In the genomic region with DNA sequence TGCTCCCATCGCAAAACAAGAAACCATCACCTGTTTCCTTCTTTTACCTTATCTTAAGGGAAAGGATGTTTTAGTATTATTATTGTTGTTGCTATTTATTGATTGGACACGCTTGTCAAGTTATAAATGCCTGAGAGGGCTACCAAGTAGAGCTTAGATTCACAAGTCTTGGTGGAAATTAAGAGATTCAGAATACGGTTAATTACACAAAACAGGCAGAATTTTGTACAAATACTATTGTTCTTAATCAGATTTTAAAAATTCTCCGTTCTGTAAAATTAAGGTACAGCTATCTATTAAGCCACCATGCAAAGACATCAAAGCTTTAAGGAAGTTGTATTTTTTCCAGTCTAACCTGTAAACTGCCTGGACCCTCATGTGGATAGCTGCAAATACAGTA, we compare ENCODE assay signal across 11 cellular contexts. TPM values are rescaled to one million over a fixed set of nuclear protein-coding genes. Genes with fewer than 3 reads are reported as not detected.
A peak's percentile ranks its signal among the peaks of the same experiment; 100 is the strongest.
DNase-seq lines count a peak whose midpoint lies in the region; ATAC-seq, FAIRE-seq and TF ChIP-seq lines count a peak whose summit lies in the region.
"Had no signal": no experiment of that assay in that cellular context is flagged by ENCODE, and none has a peak within 500 bp of the region (broad histone marks: within the 10 kb centered on the region; RNA-seq: fewer than 3 reads in every experiment).

No MANE protein-coding gene starts in this region.

- FAIRE-seq in A549 (lab: Jason Lieb, UNC): no peak
- FAIRE-seq: islet of Langerhans had no signal

- CTCF ChIA-PET in A549 (lab: Yijun Ruan, JAX): interaction anchor here (0.6 kb wide), 1 partner anchor 865 kb away, joined by 3 read pairs; no protein-coding TSS in a partner anchor

- TF ChIP-seq RAD21 in A549 (conservative IDR thresholded peaks at IDR 0.05 in 1 of 2, IDR thresholded peaks at IDR 0.05 in 1 of 2): no peak

- no peak overlapping the region for H2AFZ ChIP-seq in GM23338

- H4K20me1 ChIP-seq in GM23338 (replicated peaks; ENCODE audit: insufficient read depth): peaks cover 7% of the 10 kb centered on the region; the same call in 1 of the 2 replicates

- H3K4me3 Mint-ChIP-seq in GM23338 (peak overlapping the region; percentile 77), brain (peak overlapping the region; percentile 83 to 92 (median 88)), nephron (peak overlapping the region; percentile 89 to 94 (median 90))
- H3K4me3 Mint-ChIP-seq: activated CD4-positive, alpha-beta T cell treated with anti-CD3 and anti-CD28 coated beads, Interleukin-2, amount 10 ng/mL, durations not matched to agents 7 days and 5 days had no signal

- H3K36me3 Mint-ChIP-seq in GM23338 (ENCODE audit: low read depth): no peaks in the 10 kb centered on the region
- H3K36me3 Mint-ChIP-seq in brain: no peaks in the 10 kb centered on the region
- H3K36me3 Mint-ChIP-seq in nephron (ENCODE audit: low read depth): no peaks in the 10 kb centered on the region

- H3K9me3 Mint-ChIP-seq in GM23338 (no peaks in the 10 kb centered on the region), brain (peaks cover 0 to 7% (median 0%) of the 10 kb centered on the region in 5 experiments), nephron (no peaks in the 10 kb centered on the region)
- H3K9me3 Mint-ChIP-seq: activated CD4-positive, alpha-beta T cell treated with anti-CD3 and anti-CD28 coated beads, Interleukin-2, amount 10 ng/mL, durations not matched to agents 7 days and 5 days had no signal

- H3K27me3 Mint-ChIP-seq in GM23338 (ENCODE audit: insufficient read depth, low read depth, poor library complexity): peaks cover 22% of the 10 kb centered on the region
- peaks cover 35% of the 10 kb centered on the region for H3K27me3 Mint-ChIP-seq in brain
- H3K27me3 Mint-ChIP-seq in nephron (ENCODE audit: low read depth): no peaks in the 10 kb centered on the region

- no peak for TF ChIP-seq EP300 in A549 (IDR thresholded peaks at IDR 0.05)

- H3F3A ChIP-seq in GM23338 (replicated peaks; ENCODE audit: low read depth): peaks cover 8% of the 10 kb centered on the region; the same call in 1 of the 2 replicates

- H3K9me2 ChIP-seq in GM23338 (ENCODE audit: insufficient read depth): no peaks in the 10 kb centered on the region

- H3K27ac ChIP-seq in A549 (no peak overlapping the region), GM23338 (ENCODE audit: low read depth) (no peak overlapping the region)

- POLR2A ChIA-PET in A549 (lab: Yijun Ruan, JAX): no interaction called here

- TF ChIP-seq CTCF in A549 (IDR thresholded peaks at IDR 0.05): no peak
- no peak for TF ChIP-seq CTCF in GM23338 (conservative IDR thresholded peaks at IDR 0.05; ENCODE audit: low read depth in 2 of 2)
- no peak for TF ChIP-seq CTCF in brain (conservative IDR thresholded peaks at IDR 0.05)
- TF ChIP-seq CTCF in nephron (IDR thresholded peaks at IDR 0.05; ENCODE audit: unreplicated experiment in 3 of 3): no peak

- no peak overlapping the region for H3K4me3 ChIP-seq in A549
- H3K4me3 ChIP-seq in GM23338: peak overlapping the region; percentile 62

- peaks cover 45% of the 10 kb centered on the region for H3K27me3 ChIP-seq in GM23338 (ENCODE audit: insufficient read depth)

- H3K4me1 Mint-ChIP-seq in GM23338 (peaks cover 10% of the 10 kb centered on the region), brain (peaks cover 22% of the 10 kb centered on the region), nephron (peaks cover 20% of the 10 kb centered on the region)

- no peak overlapping the region for H3K4me2 ChIP-seq in A549
- H3K4me2 ChIP-seq in GM23338: peak overlapping the region; percentile 80

- no peak for ATAC-seq in A549
- ATAC-seq in GM23338: no peak
- no peak for ATAC-seq in GM18873 (IDR thresholded peaks at IDR 0.05; ENCODE audit: low FRiP score, unreplicated experiment)
- no peak for ATAC-seq in HG03442 (IDR thresholded peaks at IDR 0.05; ENCODE audit: unreplicated experiment)
- no peak for ATAC-seq in HG03135 (IDR thresholded peaks at IDR 0.05; ENCODE audit: unreplicated experiment)

- peaks cover 16% of the 10 kb centered on the region; the same call in 2 of the 3 replicates for H3K4me1 ChIP-seq in A549
- peaks cover 13% of the 10 kb centered on the region for H3K4me1 ChIP-seq in GM23338 (ENCODE audit: insufficient read depth)

- 44% methylated on average over 4 of the region's 4 CpGs for WGBS in A549 (ENCODE audit: missing lambda C conversion rate)

- DNase-seq in A549 (ENCODE audit: low read depth in 1 of 2, low spot score in 1 of 2) (no peak), GM23338 (ENCODE audit: low spot score) (no peak), Ammon's horn (ENCODE audit: low spot score) (no peak)
- DNase-seq: activated CD4-positive, alpha-beta T cell treated with anti-CD3 and anti-CD28 coated beads, Interleukin-2, amount 10 ng/mL, durations not matched to agents 7 days and 5 days; stimulated activated CD4-positive, alpha-beta T cell treated with anti-CD3 and anti-CD28 coated beads, Interleukin-15, amount 100 ng/mL, for 24 hours had no signal

- no peaks in the 10 kb centered on the region for H3K9me3 ChIP-seq in A549

- H3K36me3 ChIP-seq in GM23338 (ENCODE audit: insufficient read depth): no peaks in the 10 kb centered on the region

- TF ChIP-seq POLR2A in A549 (IDR thresholded peaks at IDR 0.05; ENCODE audit: low read length): no peak

- peaks cover 4% of the 10 kb centered on the region; the same call in 1 of the 2 replicates for H3K79me2 ChIP-seq in GM23338 (replicated peaks; ENCODE audit: insufficient read depth)

- H3K27ac Mint-ChIP-seq in GM23338 (no peak overlapping the region), brain (peak overlapping the region in 3 of 5 experiments; percentile 67 to 99 (median 96)), nephron (peak overlapping the region; percentile 81 to 100 (median 99))
- H3K27ac Mint-ChIP-seq: activated CD4-positive, alpha-beta T cell treated with anti-CD3 and anti-CD28 coated beads, Interleukin-2, amount 10 ng/mL, durations not matched to agents 7 days and 5 days had no signal

TF ChIP-seq in A549, 52 proteins besides CTCF, POLR2A, EP300 and RAD21:
- TF ChIP-seq MAFK (IDR thresholded peaks at IDR 0.05; ENCODE audit: partially characterized antibody): no peak
- TF ChIP-seq CBX8 (IDR thresholded peaks at IDR 0.05): peak; percentile 25; the same call in 1 of the 2 replicates

TF ChIP-seq in GM23338, 12 proteins besides CTCF, POLR2A, EP300 and RAD21 (continues in another document):
- TF ChIP-seq EZH2phosphoT487 (IDR thresholded peaks at IDR 0.05; ENCODE audit: unreplicated experiment): no peak
- TF ChIP-seq JUNB (IDR thresholded peaks at IDR 0.05; ENCODE audit: unreplicated experiment): no peak

RNA-seq across cellular contexts. Expression of a gene that starts 1.1 kb away (rescaled TPM):
- not detected in 2 replicates for polyA plus RNA-seq in A549 (2011; rRNA removed)
- polyA plus RNA-seq in A549 (2012; cell fraction: cytosol; rRNA removed): not detected in 2 replicates
- 0.05 TPM in 1 of 2 replicates, not detected in the other for polyA plus RNA-seq in A549 (2012; cell fraction: nucleus; rRNA removed)
- polyA plus RNA-seq in A549 (2017; fragmentation: RNase III; extraction: RNeasy Plus Mini Kit Qiagen cat#74134 plus additional on column Dnase treatment): not detected in 3 replicates
- polyA minus RNA-seq in A549 (2011; rRNA and poly(A)+ RNA removed): not detected in 2 replicates
- total RNA-seq in GM23338 (2014; rRNA removed; shearing (Covaris generic)): 9.2 and 10.4 TPM in 2 replicates
- polyA plus RNA-seq in GM23338 (2016; fragmentation: Nextera tagmentation; extraction: Ambion mirVana): 3.1 and 3.8 TPM in 2 replicates
- 2.1 TPM for polyA plus RNA-seq in brain (ENCODE audit: insufficient read depth, low read depth, low replicate concordance)
- total RNA-seq: activated CD4-positive, alpha-beta T cell treated with anti-CD3 and anti-CD28 coated beads, Interleukin-2, amount 10 ng/mL, durations not matched to agents 7 days and 5 days had no signal
